Comparison of ENCODE assay signal across 15 cellular contexts in the genomic region with DNA sequence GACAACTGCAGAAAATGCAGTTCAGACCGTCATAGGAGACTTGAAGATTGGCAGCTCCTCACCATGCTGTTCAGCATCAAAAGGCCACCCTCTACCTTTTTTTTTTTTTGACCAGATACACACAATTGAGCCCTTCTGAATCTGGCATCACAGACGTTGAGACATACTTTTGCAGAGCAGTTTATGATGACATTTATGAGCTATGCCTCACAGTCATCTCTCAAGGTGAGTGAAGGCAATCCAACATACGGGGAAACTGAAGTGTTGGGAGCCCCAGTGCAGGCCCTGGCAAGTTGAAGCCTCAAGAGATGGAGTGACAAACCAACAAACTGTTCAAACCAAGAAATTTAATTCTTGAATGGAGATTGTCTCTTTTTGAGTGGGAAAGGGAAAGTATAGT.
A peak's percentile ranks its signal among the peaks of the same experiment; 100 is the strongest.
DNase-seq lines count a peak whose midpoint lies in the region; ATAC-seq, FAIRE-seq and TF ChIP-seq lines count a peak whose summit lies in the region.
"Had no signal": no experiment of that assay in that cellular context is flagged by ENCODE, and none has a peak within 500 bp of the region (broad histone marks: within the 10 kb centered on the region; RNA-seq: fewer than 3 reads in every experiment).

No MANE protein-coding gene starts in this region.

- H3F3A ChIP-seq in PC-3 (ENCODE audit: low read length, unreplicated experiment): no peaks in the 10 kb centered on the region

- ATAC-seq in PC-3 (no peak), foreskin keratinocyte (peak; percentile 78), HG03442 (IDR thresholded peaks at IDR 0.05; ENCODE audit: unreplicated experiment) (no peak), aorta (ENCODE audit: low FRiP score) (no peak)
- ATAC-seq: GM12878 had no signal

- BruUV-seq in PC-3 (replicated peaks; lab: Mats Ljungman, UMichigan): no TSS peak

- H4K20me1 ChIP-seq in PC-3 (ENCODE audit: low read length): no peaks in the 10 kb centered on the region

- no peak overlapping the region for H3K4me3 ChIP-seq in PC-3 (ENCODE audit: low read length)
- no peak overlapping the region for H3K4me3 ChIP-seq in bronchial epithelial cell (ENCODE audit: low read depth, low read length)
- no peak overlapping the region for H3K4me3 ChIP-seq in suprapubic skin
- no peak overlapping the region for H3K4me3 ChIP-seq in aorta (ENCODE audit: low read length in 2 of 2)
- H3K4me3 ChIP-seq: GM12878, GM23248 had no signal

- intact Hi-C loops in PC-3 (cut with micrococcal nuclease): no loop called here
- intact Hi-C loops in aorta (cut with DNase I): no loop called here

- no peak for TF ChIP-seq CTCF in PC-3 (conservative IDR thresholded peaks at IDR 0.05; ENCODE audit: low read depth, low read length)
- no peak for TF ChIP-seq CTCF in bronchial epithelial cell (IDR thresholded peaks at IDR 0.05; ENCODE audit: insufficient read depth, low read length, severe bottlenecking)
- no peak for TF ChIP-seq CTCF in foreskin keratinocyte (conservative IDR thresholded peaks at IDR 0.05)
- TF ChIP-seq CTCF in suprapubic skin (IDR thresholded peaks at IDR 0.05): no peak

- DNase-seq in PC-3: peak; percentile 13
- DNase-seq in bronchial epithelial cell (ENCODE audit: low read depth): peak; percentile 77
- peak; percentile 31 to 77 for DNase-seq in foreskin keratinocyte
- no peak for DNase-seq in suprapubic skin (ENCODE audit: low spot score in 2 of 2)
- no peak for DNase-seq in NCI-H82 (lab: John Stamatoyannopoulos, UW)
- no peak for DNase-seq in aorta
- DNase-seq: C1 segment of cervical spinal cord; CD4-positive, alpha-beta memory T cell; DMS79; GM23248; H7 had no signal

- H3K4me1 ChIP-seq in PC-3 (ENCODE audit: insufficient read depth, low read length): peaks cover 10% of the 10 kb centered on the region; the same call in 1 of the 2 replicates
- no peaks in the 10 kb centered on the region for H3K4me1 ChIP-seq in foreskin keratinocyte
- peaks cover 10% of the 10 kb centered on the region for H3K4me1 ChIP-seq in suprapubic skin
- no peaks in the 10 kb centered on the region for H3K4me1 ChIP-seq in aorta (ENCODE audit: control insufficient read depth in 1 of 2, insufficient read depth in 2 of 2, low read length in 2 of 2)

- no peak overlapping the region for H3K9ac ChIP-seq in PC-3 (ENCODE audit: low read length)
- H3K9ac ChIP-seq: GM23248 had no signal

- no peak for FAIRE-seq in bronchial epithelial cell (lab: Jason Lieb, UNC)
- FAIRE-seq: A204.1, GM12878, GM18507 had no signal

- POLR2A ChIA-PET in PC-3 (lab: Charles Lee; ENCODE audit: unreplicated experiment): no interaction called here

- TF ChIP-seq POLR2A in suprapubic skin (IDR thresholded peaks at IDR 0.05): no peak

- no peaks in the 10 kb centered on the region for H3K79me2 ChIP-seq in PC-3 (ENCODE audit: low read length)

- CTCF ChIA-PET in PC-3 (lab: Charles Lee): interaction anchor here (0.6 kb wide), 1 partner anchor 326 kb away, joined by 3 read pairs; no protein-coding TSS in a partner anchor

- H3K36me3 ChIP-seq in PC-3 (ENCODE audit: low read depth, low read length): no peaks in the 10 kb centered on the region
- no peaks in the 10 kb centered on the region for H3K36me3 ChIP-seq in bronchial epithelial cell (ENCODE audit: control insufficient read depth, insufficient read depth, low read length)
- H3K36me3 ChIP-seq in suprapubic skin: no peaks in the 10 kb centered on the region
- no peaks in the 10 kb centered on the region for H3K36me3 ChIP-seq in aorta (ENCODE audit: control insufficient read depth in 1 of 2, insufficient read depth in 2 of 2, low read length in 1 of 2)

- H3K27ac ChIP-seq in PC-3 (ENCODE audit: low read length): no peak overlapping the region
- no peak overlapping the region for H3K27ac ChIP-seq in foreskin keratinocyte
- H3K27ac ChIP-seq in suprapubic skin: peak overlapping the region; percentile 60
- no peak overlapping the region for H3K27ac ChIP-seq in aorta (ENCODE audit: low read depth in 1 of 2, low read length in 2 of 2)
- H3K27ac ChIP-seq: GM23248 had no signal

- H3K9me3 ChIP-seq in PC-3 (ENCODE audit: low read length) (no peaks in the 10 kb centered on the region), suprapubic skin (no peaks in the 10 kb centered on the region), aorta (ENCODE audit: control insufficient read depth, low read length) (peaks cover 1% of the 10 kb centered on the region)

- H3K4me2 ChIP-seq in PC-3 (ENCODE audit: low read length): no peak overlapping the region

- 33% methylated on average over 3 of the region's 3 CpGs for WGBS in suprapubic skin
- 46 to 58% methylated on average over 3 of the region's 3 CpGs for WGBS in aorta, 2 donors

- no peaks in the 10 kb centered on the region for H3K9me2 ChIP-seq in PC-3 (replicated peaks; ENCODE audit: low read length)

- H3K27me3 ChIP-seq in PC-3 (ENCODE audit: low read length) (no peaks in the 10 kb centered on the region), bronchial epithelial cell (ENCODE audit: control insufficient read depth, insufficient read depth, low read length) (peaks cover 2% of the 10 kb centered on the region), foreskin keratinocyte (no peaks in the 10 kb centered on the region), suprapubic skin (no peaks in the 10 kb centered on the region), aorta (ENCODE audit: control insufficient read depth in 1 of 2, insufficient read depth in 2 of 2, low read length in 1 of 2) (no peaks in the 10 kb centered on the region)

- TF ChIP-seq EP300 in suprapubic skin (IDR thresholded peaks at IDR 0.05): no peak

- H2AFZ ChIP-seq in PC-3 (ENCODE audit: low read length): no peak overlapping the region
- H2AFZ ChIP-seq: GM23248 had no signal

Comparison
In these comparisons a context has a peak if more than half of its experiments do, and no peak if none do; other contexts are left out.
1. DNase-seq: peak in PC-3 (single experiment), bronchial epithelial cell (single experiment) and foreskin keratinocyte (2 of 2); none in suprapubic skin (0 of 2), NCI-H82 (single experiment) and aorta (0 of 2).